ENCODE assay signal across 1 cellular context in the genomic region with DNA sequence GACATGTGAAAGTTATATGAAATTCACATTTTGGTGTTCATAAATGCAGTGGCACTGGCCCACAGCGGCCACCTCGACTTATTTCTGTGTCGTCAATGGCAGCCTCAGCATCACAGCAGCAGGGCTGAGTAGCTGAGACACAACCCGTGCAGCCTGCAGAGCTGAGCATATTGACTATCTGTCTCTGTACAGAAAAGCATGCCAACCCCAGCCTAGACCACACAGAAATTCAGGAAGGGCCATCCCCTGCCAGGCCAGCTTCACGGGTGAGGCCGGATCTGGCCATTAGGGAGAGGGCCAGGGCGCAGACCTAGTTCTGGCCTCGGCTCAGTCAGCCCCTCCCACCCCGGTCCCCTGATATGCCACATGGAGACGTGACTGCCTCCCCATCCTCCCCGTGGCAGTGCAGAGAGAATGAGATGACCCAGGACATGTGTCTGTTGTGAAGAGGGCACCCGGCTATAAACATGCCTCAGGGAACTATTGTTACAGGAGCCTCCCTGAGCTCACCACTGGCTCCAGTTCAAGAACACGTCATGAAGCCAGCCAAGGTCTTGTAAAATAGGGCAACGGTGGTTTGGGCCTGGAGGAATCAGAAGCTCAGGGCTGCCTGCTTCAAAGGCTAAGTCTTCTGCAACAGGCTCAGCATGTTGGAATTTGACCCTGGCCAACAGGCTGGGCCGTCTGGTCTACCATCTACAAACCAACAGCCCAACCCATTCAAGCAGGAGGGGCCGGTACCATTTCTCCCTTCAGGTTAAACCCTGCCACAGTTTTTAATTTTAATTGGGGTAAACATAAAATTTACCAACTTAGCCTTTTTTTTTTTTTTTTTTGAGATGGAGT.
TF ChIP-seq lines count a peak whose summit lies in the region.

No MANE protein-coding gene starts in this region.

TF ChIP-seq in WTC11, 78 proteins besides CTCF, POLR2A, EP300 and RAD21 (continued from another document):
- TF ChIP-seq, protein P1, sequence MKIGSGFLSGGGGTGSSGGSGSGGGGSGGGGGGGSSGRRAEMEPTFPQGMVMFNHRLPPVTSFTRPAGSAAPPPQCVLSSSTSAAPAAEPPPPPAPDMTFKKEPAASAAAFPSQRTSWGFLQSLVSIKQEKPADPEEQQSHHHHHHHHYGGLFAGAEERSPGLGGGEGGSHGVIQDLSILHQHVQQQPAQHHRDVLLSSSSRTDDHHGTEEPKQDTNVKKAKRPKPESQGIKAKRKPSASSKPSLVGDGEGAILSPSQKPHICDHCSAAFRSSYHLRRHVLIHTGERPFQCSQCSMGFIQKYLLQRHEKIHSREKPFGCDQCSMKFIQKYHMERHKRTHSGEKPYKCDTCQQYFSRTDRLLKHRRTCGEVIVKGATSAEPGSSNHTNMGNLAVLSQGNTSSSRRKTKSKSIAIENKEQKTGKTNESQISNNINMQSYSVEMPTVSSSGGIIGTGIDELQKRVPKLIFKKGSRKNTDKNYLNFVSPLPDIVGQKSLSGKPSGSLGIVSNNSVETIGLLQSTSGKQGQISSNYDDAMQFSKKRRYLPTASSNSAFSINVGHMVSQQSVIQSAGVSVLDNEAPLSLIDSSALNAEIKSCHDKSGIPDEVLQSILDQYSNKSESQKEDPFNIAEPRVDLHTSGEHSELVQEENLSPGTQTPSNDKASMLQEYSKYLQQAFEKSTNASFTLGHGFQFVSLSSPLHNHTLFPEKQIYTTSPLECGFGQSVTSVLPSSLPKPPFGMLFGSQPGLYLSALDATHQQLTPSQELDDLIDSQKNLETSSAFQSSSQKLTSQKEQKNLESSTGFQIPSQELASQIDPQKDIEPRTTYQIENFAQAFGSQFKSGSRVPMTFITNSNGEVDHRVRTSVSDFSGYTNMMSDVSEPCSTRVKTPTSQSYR (CRISPR knock-in tag; IDR thresholded peaks at IDR 0.05) = no peak
- TF ChIP-seq, protein P2, sequence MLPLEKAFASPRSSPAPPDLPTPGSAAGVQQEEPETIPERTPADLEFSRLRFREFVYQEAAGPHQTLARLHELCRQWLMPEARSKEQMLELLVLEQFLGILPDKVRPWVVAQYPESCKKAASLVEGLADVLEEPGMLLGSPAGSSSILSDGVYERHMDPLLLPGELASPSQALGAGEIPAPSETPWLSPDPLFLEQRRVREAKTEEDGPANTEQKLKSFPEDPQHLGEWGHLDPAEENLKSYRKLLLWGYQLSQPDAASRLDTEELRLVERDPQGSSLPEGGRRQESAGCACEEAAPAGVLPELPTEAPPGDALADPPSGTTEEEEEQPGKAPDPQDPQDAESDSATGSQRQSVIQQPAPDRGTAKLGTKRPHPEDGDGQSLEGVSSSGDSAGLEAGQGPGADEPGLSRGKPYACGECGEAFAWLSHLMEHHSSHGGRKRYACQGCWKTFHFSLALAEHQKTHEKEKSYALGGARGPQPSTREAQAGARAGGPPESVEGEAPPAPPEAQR (CRISPR knock-in tag; IDR thresholded peaks at IDR 0.05) = no peak
- TF ChIP-seq JAZF1 (CRISPR knock-in tag; IDR thresholded peaks at IDR 0.05) (no peak), NFE2L1 (CRISPR knock-in tag; IDR thresholded peaks at IDR 0.05) (no peak), ESRRA (CRISPR knock-in tag; IDR thresholded peaks at IDR 0.05; ENCODE audit: borderline replicate concordance) (no peak), JUN (CRISPR knock-in tag; IDR thresholded peaks at IDR 0.05) (no peak), IRF2 (CRISPR knock-in tag; IDR thresholded peaks at IDR 0.05; ENCODE audit: borderline replicate concordance, low read depth) (no peak), ATF1 (CRISPR knock-in tag; IDR thresholded peaks at IDR 0.05) (no peak)
- TF ChIP-seq, protein P3, sequence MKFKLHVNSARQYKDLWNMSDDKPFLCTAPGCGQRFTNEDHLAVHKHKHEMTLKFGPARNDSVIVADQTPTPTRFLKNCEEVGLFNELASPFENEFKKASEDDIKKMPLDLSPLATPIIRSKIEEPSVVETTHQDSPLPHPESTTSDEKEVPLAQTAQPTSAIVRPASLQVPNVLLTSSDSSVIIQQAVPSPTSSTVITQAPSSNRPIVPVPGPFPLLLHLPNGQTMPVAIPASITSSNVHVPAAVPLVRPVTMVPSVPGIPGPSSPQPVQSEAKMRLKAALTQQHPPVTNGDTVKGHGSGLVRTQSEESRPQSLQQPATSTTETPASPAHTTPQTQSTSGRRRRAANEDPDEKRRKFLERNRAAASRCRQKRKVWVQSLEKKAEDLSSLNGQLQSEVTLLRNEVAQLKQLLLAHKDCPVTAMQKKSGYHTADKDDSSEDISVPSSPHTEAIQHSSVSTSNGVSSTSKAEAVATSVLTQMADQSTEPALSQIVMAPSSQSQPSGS (CRISPR knock-in tag; IDR thresholded peaks at IDR 0.05; ENCODE audit: borderline replicate concordance, low read depth) = no peak
